Comparison of ENCODE assay signal across 1 cellular context in genomic region chr18:69946608-69947155, GRCh38.
TF ChIP-seq lines count a peak whose summit lies in the region.

No MANE protein-coding gene starts in this region.

TF ChIP-seq in SK-N-SH treated with all-trans-retinoic acid at 6 μM for 48 hours, 23 proteins besides CTCF, POLR2A, EP300 and RAD21 (continued from another document):
- TF ChIP-seq TOX (CRISPR knock-in tag; IDR thresholded peaks at IDR 0.05; ENCODE audit: borderline replicate concordance), result no peak
- TF ChIP-seq ZNF565 (CRISPR knock-in tag; conservative IDR thresholded peaks at IDR 0.05; ENCODE audit: low read depth), result no peak
- no peak for TF ChIP-seq RARB (CRISPR knock-in tag; IDR thresholded peaks at IDR 0.05)
- no peak for TF ChIP-seq CSRNP3 (CRISPR knock-in tag; IDR thresholded peaks at IDR 0.05)
- TF ChIP-seq, protein P1, sequence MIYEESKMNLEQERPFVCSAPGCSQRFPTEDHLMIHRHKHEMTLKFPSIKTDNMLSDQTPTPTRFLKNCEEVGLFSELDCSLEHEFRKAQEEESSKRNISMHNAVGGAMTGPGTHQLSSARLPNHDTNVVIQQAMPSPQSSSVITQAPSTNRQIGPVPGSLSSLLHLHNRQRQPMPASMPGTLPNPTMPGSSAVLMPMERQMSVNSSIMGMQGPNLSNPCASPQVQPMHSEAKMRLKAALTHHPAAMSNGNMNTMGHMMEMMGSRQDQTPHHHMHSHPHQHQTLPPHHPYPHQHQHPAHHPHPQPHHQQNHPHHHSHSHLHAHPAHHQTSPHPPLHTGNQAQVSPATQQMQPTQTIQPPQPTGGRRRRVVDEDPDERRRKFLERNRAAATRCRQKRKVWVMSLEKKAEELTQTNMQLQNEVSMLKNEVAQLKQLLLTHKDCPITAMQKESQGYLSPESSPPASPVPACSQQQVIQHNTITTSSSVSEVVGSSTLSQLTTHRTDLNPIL (CRISPR knock-in tag; IDR thresholded peaks at IDR 0.05; ENCODE audit: low read depth), result no peak
- no peak for TF ChIP-seq CSDC2 (CRISPR knock-in tag; IDR thresholded peaks at IDR 0.05)
